ENCODE assay signal across 1 cellular context in genomic region chr17:49887744-49888360, GRCh38.
TF ChIP-seq lines count a peak whose summit lies in the region.

No MANE protein-coding gene starts in this region.

TF ChIP-seq in WTC11, 78 proteins besides CTCF, POLR2A, EP300 and RAD21:
- TF ChIP-seq, protein P1, sequence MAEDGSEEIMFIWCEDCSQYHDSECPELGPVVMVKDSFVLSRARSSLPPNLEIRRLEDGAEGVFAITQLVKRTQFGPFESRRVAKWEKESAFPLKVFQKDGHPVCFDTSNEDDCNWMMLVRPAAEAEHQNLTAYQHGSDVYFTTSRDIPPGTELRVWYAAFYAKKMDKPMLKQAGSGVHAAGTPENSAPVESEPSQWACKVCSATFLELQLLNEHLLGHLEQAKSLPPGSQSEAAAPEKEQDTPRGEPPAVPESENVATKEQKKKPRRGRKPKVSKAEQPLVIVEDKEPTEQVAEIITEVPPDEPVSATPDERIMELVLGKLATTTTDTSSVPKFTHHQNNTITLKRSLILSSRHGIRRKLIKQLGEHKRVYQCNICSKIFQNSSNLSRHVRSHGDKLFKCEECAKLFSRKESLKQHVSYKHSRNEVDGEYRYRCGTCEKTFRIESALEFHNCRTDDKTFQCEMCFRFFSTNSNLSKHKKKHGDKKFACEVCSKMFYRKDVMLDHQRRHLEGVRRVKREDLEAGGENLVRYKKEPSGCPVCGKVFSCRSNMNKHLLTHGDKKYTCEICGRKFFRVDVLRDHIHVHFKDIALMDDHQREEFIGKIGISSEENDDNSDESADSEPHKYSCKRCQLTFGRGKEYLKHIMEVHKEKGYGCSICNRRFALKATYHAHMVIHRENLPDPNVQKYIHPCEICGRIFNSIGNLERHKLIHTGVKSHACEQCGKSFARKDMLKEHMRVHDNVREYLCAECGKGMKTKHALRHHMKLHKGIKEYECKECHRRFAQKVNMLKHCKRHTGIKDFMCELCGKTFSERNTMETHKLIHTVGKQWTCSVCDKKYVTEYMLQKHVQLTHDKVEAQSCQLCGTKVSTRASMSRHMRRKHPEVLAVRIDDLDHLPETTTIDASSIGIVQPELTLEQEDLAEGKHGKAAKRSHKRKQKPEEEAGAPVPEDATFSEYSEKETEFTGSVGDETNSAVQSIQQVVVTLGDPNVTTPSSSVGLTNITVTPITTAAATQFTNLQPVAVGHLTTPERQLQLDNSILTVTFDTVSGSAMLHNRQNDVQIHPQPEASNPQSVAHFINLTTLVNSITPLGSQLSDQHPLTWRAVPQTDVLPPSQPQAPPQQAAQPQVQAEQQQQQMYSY (CRISPR knock-in tag; IDR thresholded peaks at IDR 0.05): no peak
- no peak for TF ChIP-seq TEAD4 (CRISPR knock-in tag; IDR thresholded peaks at IDR 0.05)
- no peak for TF ChIP-seq JAZF1 (CRISPR knock-in tag; IDR thresholded peaks at IDR 0.05)
- TF ChIP-seq ZNF532 (CRISPR knock-in tag; IDR thresholded peaks at IDR 0.05; ENCODE audit: borderline replicate concordance): no peak
- TF ChIP-seq, protein P2, sequence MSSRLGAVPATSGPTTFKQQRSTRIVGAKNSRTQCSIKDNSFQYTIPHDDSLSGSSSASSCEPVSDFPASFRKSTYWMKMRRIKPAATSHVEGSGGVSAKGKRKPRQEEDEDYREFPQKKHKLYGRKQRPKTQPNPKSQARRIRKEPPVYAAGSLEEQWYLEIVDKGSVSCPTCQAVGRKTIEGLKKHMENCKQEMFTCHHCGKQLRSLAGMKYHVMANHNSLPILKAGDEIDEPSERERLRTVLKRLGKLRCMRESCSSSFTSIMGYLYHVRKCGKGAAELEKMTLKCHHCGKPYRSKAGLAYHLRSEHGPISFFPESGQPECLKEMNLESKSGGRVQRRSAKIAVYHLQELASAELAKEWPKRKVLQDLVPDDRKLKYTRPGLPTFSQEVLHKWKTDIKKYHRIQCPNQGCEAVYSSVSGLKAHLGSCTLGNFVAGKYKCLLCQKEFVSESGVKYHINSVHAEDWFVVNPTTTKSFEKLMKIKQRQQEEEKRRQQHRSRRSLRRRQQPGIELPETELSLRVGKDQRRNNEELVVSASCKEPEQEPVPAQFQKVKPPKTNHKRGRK (CRISPR knock-in tag; IDR thresholded peaks at IDR 0.05; ENCODE audit: borderline replicate concordance): no peak
- TF ChIP-seq ATF1 (CRISPR knock-in tag; IDR thresholded peaks at IDR 0.05): no peak
- TF ChIP-seq KAT7 (CRISPR knock-in tag; IDR thresholded peaks at IDR 0.05; ENCODE audit: borderline replicate concordance): no peak
- TF ChIP-seq GABPB1 (CRISPR knock-in tag; IDR thresholded peaks at IDR 0.05): no peak
- no peak for TF ChIP-seq IRF2 (CRISPR knock-in tag; IDR thresholded peaks at IDR 0.05; ENCODE audit: borderline replicate concordance, low read depth)
- TF ChIP-seq JUN (CRISPR knock-in tag; IDR thresholded peaks at IDR 0.05): no peak
- no peak for TF ChIP-seq FOXK1 (CRISPR knock-in tag; IDR thresholded peaks at IDR 0.05)
- TF ChIP-seq MAX (CRISPR knock-in tag; IDR thresholded peaks at IDR 0.05): no peak
- no peak for TF ChIP-seq TCF7 (CRISPR knock-in tag; IDR thresholded peaks at IDR 0.05; ENCODE audit: low read depth)
